ENCODE assay signal across 8 cellular contexts in the genomic region with DNA sequence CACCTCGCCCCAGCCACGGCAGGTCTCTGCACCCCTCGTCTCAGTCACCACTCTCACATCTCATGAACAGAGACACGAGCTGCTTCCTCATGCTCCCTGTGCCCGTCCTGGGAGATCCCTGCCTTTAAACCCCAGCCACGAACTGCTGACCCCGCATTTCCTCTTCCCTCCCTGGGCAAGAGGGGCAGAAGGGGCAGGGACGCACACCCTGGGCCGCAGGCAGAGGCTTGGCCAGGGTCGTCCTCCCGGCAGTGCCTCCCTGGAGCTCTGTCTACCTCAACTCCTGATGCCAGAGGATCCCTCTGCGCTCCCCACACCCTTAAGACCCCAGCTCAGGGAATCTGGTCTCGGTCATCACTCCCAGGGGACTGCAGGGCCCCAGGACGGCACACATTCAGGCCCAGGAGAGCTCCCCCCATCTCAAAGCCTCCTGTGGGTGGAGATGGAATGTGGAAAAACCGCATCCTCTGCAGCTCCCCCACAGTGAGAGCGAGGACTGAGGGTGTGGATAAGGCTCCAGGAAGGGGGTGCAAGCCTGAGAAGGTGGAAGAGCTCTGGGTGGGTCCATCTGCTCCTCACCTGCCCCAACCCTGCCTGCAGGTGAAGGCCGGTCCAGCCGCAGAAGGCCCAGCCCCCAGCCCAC. TPM values are rescaled to one million over a fixed set of nuclear protein-coding genes. Genes with fewer than 3 reads are reported as not detected.
A peak's percentile ranks its signal among the peaks of the same experiment; 100 is the strongest.
DNase-seq lines count a peak whose midpoint lies in the region; ATAC-seq lines count a peak whose summit lies in the region.

No MANE protein-coding gene starts in this region.

- H3K27me3 Mint-ChIP-seq in activated naive CD4-positive, alpha-beta T cell treated with anti-CD3 and anti-CD28 coated beads, Interleukin-2, amount 10 ng/mL, durations not matched to agents 7 days and 5 days, result peaks cover 30% of the 10 kb centered on the region
- no peaks in the 10 kb centered on the region for H3K27me3 Mint-ChIP-seq in activated naive CD8-positive, alpha-beta T cell treated with anti-CD3 and anti-CD28 coated beads for 36 hours
- H3K27me3 Mint-ChIP-seq in stimulated activated naive CD8-positive, alpha-beta T cell treated with anti-CD3 and anti-CD28 coated beads, Interleukin-15, amount 100 ng/mL, for 72 hours, result no peaks in the 10 kb centered on the region

- peaks cover 72% of the 10 kb centered on the region for H3K4me1 Mint-ChIP-seq in activated naive CD4-positive, alpha-beta T cell treated with anti-CD3 and anti-CD28 coated beads, Interleukin-2, amount 10 ng/mL, durations not matched to agents 7 days and 5 days
- peaks cover 62% of the 10 kb centered on the region for H3K4me1 Mint-ChIP-seq in activated naive CD8-positive, alpha-beta T cell treated with anti-CD3 and anti-CD28 coated beads for 36 hours
- peaks cover 91% of the 10 kb centered on the region for H3K4me1 Mint-ChIP-seq in stimulated activated naive CD8-positive, alpha-beta T cell treated with anti-CD3 and anti-CD28 coated beads, Interleukin-15, amount 100 ng/mL, for 72 hours

- CTCF ChIA-PET in activated naive CD4-positive, alpha-beta T cell treated with anti-CD3 and anti-CD28 coated beads, Interleukin-2, amount 10 ng/mL, durations not matched to agents 7 days and 5 days (lab: Charles Lee), result interaction anchor here (1.1 to 2.2 kb wide), 3 partner anchors 12 to 57 kb away, joined by 3 to 8 read pairs (median 5); no protein-coding TSS in a partner anchor

- H3K27ac Mint-ChIP-seq in activated naive CD4-positive, alpha-beta T cell treated with anti-CD3 and anti-CD28 coated beads, Interleukin-2, amount 10 ng/mL, durations not matched to agents 7 days and 5 days, result peak overlapping the region; percentile 82
- peak overlapping the region; percentile 60 for H3K27ac Mint-ChIP-seq in activated naive CD8-positive, alpha-beta T cell treated with anti-CD3 and anti-CD28 coated beads for 36 hours
- H3K27ac Mint-ChIP-seq in stimulated activated naive CD8-positive, alpha-beta T cell treated with anti-CD3 and anti-CD28 coated beads, Interleukin-15, amount 100 ng/mL, for 72 hours, result peak overlapping the region in 1 of 2 donors; percentile 77

- no peaks in the 10 kb centered on the region for H3K9me3 ChIP-seq in iPS-18c (ENCODE audit: control insufficient read depth, insufficient read depth, low read length)

- no peaks in the 10 kb centered on the region for H3K9me3 Mint-ChIP-seq in activated naive CD4-positive, alpha-beta T cell treated with anti-CD3 and anti-CD28 coated beads, Interleukin-2, amount 10 ng/mL, durations not matched to agents 7 days and 5 days
- H3K9me3 Mint-ChIP-seq in activated naive CD8-positive, alpha-beta T cell treated with anti-CD3 and anti-CD28 coated beads for 36 hours, result no peaks in the 10 kb centered on the region
- H3K9me3 Mint-ChIP-seq in stimulated activated naive CD8-positive, alpha-beta T cell treated with anti-CD3 and anti-CD28 coated beads, Interleukin-15, amount 100 ng/mL, for 72 hours, result no peaks in the 10 kb centered on the region

- peak overlapping the region; percentile 86 for H3K4me3 Mint-ChIP-seq in activated naive CD4-positive, alpha-beta T cell treated with anti-CD3 and anti-CD28 coated beads, Interleukin-2, amount 10 ng/mL, durations not matched to agents 7 days and 5 days
- H3K4me3 Mint-ChIP-seq in activated naive CD8-positive, alpha-beta T cell treated with anti-CD3 and anti-CD28 coated beads for 36 hours, result peak overlapping the region; percentile 84
- peak overlapping the region; percentile 82 to 90 for H3K4me3 Mint-ChIP-seq in stimulated activated naive CD8-positive, alpha-beta T cell treated with anti-CD3 and anti-CD28 coated beads, Interleukin-15, amount 100 ng/mL, for 72 hours

- DNase-seq in activated naive CD4-positive, alpha-beta T cell treated with anti-CD3 and anti-CD28 coated beads, Interleukin-2, amount 10 ng/mL, durations not matched to agents 7 days and 5 days, result peak; percentile 23
- DNase-seq in activated naive CD4-positive, alpha-beta T cell treated with Interleukin-2 at 50 U/mL for 16 hours, result no peak
- no peak for DNase-seq in activated naive CD8-positive, alpha-beta T cell treated with anti-CD3 and anti-CD28 coated beads for 36 hours
- no peak for DNase-seq in stimulated activated naive CD8-positive, alpha-beta T cell treated with anti-CD3 and anti-CD28 coated beads, Interleukin-15, amount 100 ng/mL, for 72 hours
- DNase-seq in DMS53 treated with DMSO at 0.1 percent for 48 hours (lab: John Stamatoyannopoulos, UW; ENCODE audit: unreplicated experiment) (no peak), T-helper 9 cell (no peak)

- H3K4me3 ChIP-seq in iPS-18c (ENCODE audit: insufficient read depth, low read depth, low read length), result peak overlapping the region; percentile 63

- H3K36me3 Mint-ChIP-seq in activated naive CD4-positive, alpha-beta T cell treated with anti-CD3 and anti-CD28 coated beads, Interleukin-2, amount 10 ng/mL, durations not matched to agents 7 days and 5 days, result peaks cover 18% of the 10 kb centered on the region
- peaks cover 3% of the 10 kb centered on the region for H3K36me3 Mint-ChIP-seq in activated naive CD8-positive, alpha-beta T cell treated with anti-CD3 and anti-CD28 coated beads for 36 hours

- no peak for ATAC-seq in stimulated activated naive CD8-positive, alpha-beta T cell treated with anti-CD3 and anti-CD28 coated beads, Interleukin-15, amount 100 ng/mL, for 72 hours
- no peak for ATAC-seq in GM18502 (IDR thresholded peaks at IDR 0.05; ENCODE audit: poor library complexity, unreplicated experiment)

RNA-seq across cellular contexts. Expression of a gene that starts 1.2 kb away (rescaled TPM):
- 10 to 100 TPM; 19.6 to 22.0 TPM for total RNA-seq in activated naive CD8-positive, alpha-beta T cell treated with anti-CD3 and anti-CD28 coated beads for 36 hours
